8 cellular contexts compared by ENCODE assay signal in the genomic region with DNA sequence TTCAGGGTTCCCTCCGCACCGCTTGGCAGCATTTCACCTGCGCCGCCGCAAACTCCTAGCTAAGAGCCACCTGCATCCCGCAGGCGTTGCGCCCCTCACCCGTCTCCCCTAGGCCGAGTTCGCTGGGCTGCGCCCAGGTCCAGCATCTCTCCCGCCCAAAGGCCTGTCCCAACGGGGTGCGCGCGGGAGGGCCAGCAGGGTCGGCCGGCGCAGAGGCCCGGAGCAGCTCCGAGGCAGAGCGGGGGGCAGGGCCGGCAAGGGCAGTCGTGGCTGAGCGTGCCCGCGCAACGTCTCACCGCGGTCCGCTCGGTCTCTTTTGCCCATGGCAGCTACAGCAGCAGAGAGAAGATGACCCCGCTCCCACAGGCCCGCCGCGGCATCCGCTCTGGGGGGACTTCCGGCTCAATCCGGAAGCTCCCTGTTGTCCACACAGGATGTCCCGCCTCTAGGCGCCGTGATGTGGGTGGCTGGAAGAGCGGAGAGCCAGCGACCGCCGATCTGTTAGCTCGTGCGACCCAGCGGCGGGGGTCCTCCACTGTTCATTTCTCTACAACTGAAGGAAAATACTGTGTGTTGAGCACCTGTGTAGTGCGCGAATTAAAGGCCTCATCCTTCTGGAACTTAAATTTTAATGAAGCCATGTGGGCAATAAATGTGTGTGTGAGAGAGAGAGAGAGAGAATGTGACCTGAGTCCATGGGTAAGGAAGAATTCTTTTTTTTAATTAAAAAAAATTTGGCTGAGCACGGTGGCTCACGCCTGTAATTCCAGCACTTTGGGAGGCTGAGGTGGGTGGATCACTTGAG. TPM values are rescaled to one million over a fixed set of nuclear protein-coding genes. Genes with fewer than 3 reads are reported as not detected.
DNase-seq lines count a peak whose midpoint lies in the region; ATAC-seq, FAIRE-seq and TF ChIP-seq lines count a peak whose summit lies in the region.

A gene (minus strand): TSS at position 387 of the 805 bp plus-strand sequence. CDS start 63 bp downstream, at position 324.

- peak; percentile 80 to 89 for TF ChIP-seq POLR2A in H1 (IDR thresholded peaks at IDR 0.05; ENCODE audit: control extremely low read depth in 1 of 2, low read depth in 2 of 2, low read length in 2 of 2)

- peak within 1 kb of the TSS; percentile 43; the same call in 1 of the 2 replicates for H2AFZ ChIP-seq in H1 (ENCODE audit: low read length)
- H2AFZ ChIP-seq in mesenchymal stem cell (ENCODE audit: low read depth, low read length): peak within 1 kb of the TSS; percentile 96

- H3K9me3 ChIP-seq in CD8-positive, alpha-beta memory T cell (ENCODE audit: low read length): no peaks in the 10 kb centered on the region
- H3K9me3 ChIP-seq in H1 (ENCODE audit: insufficient read depth in 2 of 2, low read depth in 1 of 2, low read length in 1 of 2) (no peaks in the 10 kb centered on the region), mesenchymal stem cell (ENCODE audit: control insufficient read depth, low read length) (no peaks in the 10 kb centered on the region)

- H3K27me3 ChIP-seq in CD8-positive, alpha-beta memory T cell (ENCODE audit: insufficient read depth, low read length, poor library complexity, severe bottlenecking): no peaks in the 10 kb centered on the region
- no peaks in the 10 kb centered on the region for H3K27me3 ChIP-seq in H1 (replicated peaks in 1 of 4; ENCODE audit: control insufficient read depth in 3 of 4, extremely low read depth in 1 of 4, insufficient read depth in 3 of 4, low read length in 3 of 4)
- H3K27me3 ChIP-seq in mesenchymal stem cell (ENCODE audit: control insufficient read depth in 1 of 2, insufficient read depth in 1 of 2, low read length in 2 of 2): no peaks in the 10 kb centered on the region

- H3K4me2 ChIP-seq in H1 (ENCODE audit: insufficient read depth in 1 of 2, low read depth in 2 of 2, low read length in 2 of 2): peak within 1 kb of the TSS; percentile 66 to 92
- peak within 1 kb of the TSS; percentile 84 for H3K4me2 ChIP-seq in mesenchymal stem cell (ENCODE audit: low read length, poor library complexity, severe bottlenecking)

- peaks cover 3% of the 10 kb centered on the region; the same call in 1 of the 2 replicates for H3K79me1 ChIP-seq in H1 (ENCODE audit: low read depth, low read length)
- H3K79me1 ChIP-seq in mesenchymal stem cell (replicated peaks; ENCODE audit: low read length, poor library complexity, severe bottlenecking): peaks cover 32% of the 10 kb centered on the region

- peak within 1 kb of the TSS; percentile 94 for H4K5ac ChIP-seq in H1 (ENCODE audit: insufficient read length, low read depth, low read length)

- TF ChIP-seq RAD21 in H1 (IDR thresholded peaks at IDR 0.05 in 1 of 2, conservative IDR thresholded peaks at IDR 0.05 in 1 of 2; ENCODE audit: low read depth in 2 of 2, low read length in 2 of 2): no peak; a peak in 1 of 4 replicates

- H3K14ac ChIP-seq in H1 (ENCODE audit: insufficient read length): no peak within 1 kb of the TSS
- H3K14ac ChIP-seq in mesenchymal stem cell (ENCODE audit: low read length in 2 of 2): peak within 1 kb of the TSS in 1 of 2 experiments; percentile 93

- peak within 1 kb of the TSS; percentile 74; the same call in 1 of the 2 replicates for H2BK5ac ChIP-seq in H1 (ENCODE audit: low read depth, low read length)
- H2BK5ac ChIP-seq in mesenchymal stem cell (ENCODE audit: low read depth, low read length, poor library complexity, severe bottlenecking): no peak within 1 kb of the TSS

- DNase-seq in CD8-positive, alpha-beta memory T cell: peak; percentile 73 to 87 (median 74)
- DNase-seq in NOMO-1 treated with DMSO at 0.1 percent for 48 hours (lab: John Stamatoyannopoulos, UW; ENCODE audit: unreplicated experiment) (peak; percentile 66), H1 (ENCODE audit: low read depth in 1 of 2, low spot score in 2 of 2) (peak; percentile 53 to 88), mesenchymal stem cell (peak; percentile 88)
- peak; percentile 64 to 71 for DNase-seq in activated CD8-positive, alpha-beta memory T cell treated with anti-CD3 and anti-CD28 coated beads for 4 hours (ENCODE audit: low read depth in 2 of 2)
- peak; percentile 57 for DNase-seq in stimulated activated CD8-positive, alpha-beta memory T cell treated with anti-CD3 and anti-CD28 coated beads, Interleukin-12 subunit alpha, Interleukin-12 subunit beta, amount 100 ng/mL, for 24 hours (ENCODE audit: extremely low read depth)

- H3K23ac ChIP-seq in H1 (ENCODE audit: insufficient read length) (no peak within 1 kb of the TSS), mesenchymal stem cell (ENCODE audit: low read length in 2 of 2) (peak within 1 kb of the TSS in 1 of 2 experiments; percentile 81)

- FAIRE-seq in H1 (lab: Jason Lieb, UNC): no peak

- H3K27ac Mint-ChIP-seq in CD8-positive, alpha-beta memory T cell: peak within 1 kb of the TSS; percentile 75 to 99 (median 96)

- peaks cover 25% of the 10 kb centered on the region for H3K4me1 ChIP-seq in CD8-positive, alpha-beta memory T cell (ENCODE audit: insufficient read depth, low read length)
- H3K4me1 ChIP-seq in H1 (replicated peaks in 1 of 4; ENCODE audit: control insufficient read depth in 3 of 4, insufficient read depth in 4 of 4, low read length in 3 of 4) (peaks cover 0 to 4% (median 4%) of the 10 kb centered on the region in 4 experiments; a peak in 4 of 7 replicates), mesenchymal stem cell (ENCODE audit: control insufficient read depth, insufficient read depth, low read depth, low read length) (peaks cover 8% of the 10 kb centered on the region)

- TF ChIP-seq CTCF in H1 (IDR thresholded peaks at IDR 0.05; ENCODE audit: control extremely low read depth in 1 of 3, insufficient read depth in 1 of 3, low read depth in 1 of 3, low read length in 3 of 3): no peak

- H3K18ac ChIP-seq in H1 (ENCODE audit: extremely low read depth, low read length): peak within 1 kb of the TSS; percentile 74
- peak within 1 kb of the TSS; percentile 95 to 99 for H3K18ac ChIP-seq in mesenchymal stem cell (ENCODE audit: low read depth in 1 of 2, low read length in 2 of 2)

- H2BK20ac ChIP-seq in H1 (ENCODE audit: low read length): no peak within 1 kb of the TSS

- H3K4me3 Mint-ChIP-seq in CD8-positive, alpha-beta memory T cell: peak within 1 kb of the TSS; percentile 97 to 100 (median 99)

- peak within 1 kb of the TSS; percentile 84 for H4K91ac ChIP-seq in H1 (replicated peaks; ENCODE audit: insufficient read length, low read length)
- peak within 1 kb of the TSS; percentile 98 for H4K91ac ChIP-seq in mesenchymal stem cell (ENCODE audit: low read length)

- peak within 1 kb of the TSS; percentile 89 for H3K27ac ChIP-seq in CD8-positive, alpha-beta memory T cell (ENCODE audit: low read depth, low read length)
- H3K27ac ChIP-seq in H1 (ENCODE audit: low read depth, low read length) (peak within 1 kb of the TSS; percentile 66), mesenchymal stem cell (ENCODE audit: low read length, poor library complexity, severe bottlenecking) (peak within 1 kb of the TSS; percentile 85)

- H4K20me1 ChIP-seq in H1 (replicated peaks in 1 of 2; ENCODE audit: control insufficient read depth in 1 of 2, insufficient read depth in 2 of 2, low read length in 2 of 2): peaks cover 0 to 3% of the 10 kb centered on the region in 2 experiments

- H3K27me3 Mint-ChIP-seq in CD8-positive, alpha-beta memory T cell: peaks cover 0 to 2% of the 10 kb centered on the region in 2 donors

- peaks cover 0 to 49% (median 15%) of the 10 kb centered on the region in 3 donors for H3K36me3 Mint-ChIP-seq in CD8-positive, alpha-beta memory T cell

- no peak for TF ChIP-seq EP300 in H1 (IDR thresholded peaks at IDR 0.05; ENCODE audit: borderline replicate concordance in 1 of 2, low read depth in 2 of 2, low read length in 2 of 2)

- H3K9me3 Mint-ChIP-seq in CD8-positive, alpha-beta memory T cell: no peaks in the 10 kb centered on the region

- ATAC-seq in GM19452 (IDR thresholded peaks at IDR 0.05; ENCODE audit: unreplicated experiment) (peak; percentile 97), HG03575 (IDR thresholded peaks at IDR 0.05; ENCODE audit: extremely low read depth, insufficient number of reproducible peaks, low FRiP score, unreplicated experiment) (peak; percentile 87)

- H2BK120ac ChIP-seq in H1 (replicated peaks; ENCODE audit: low read depth, low read length) (no peak within 1 kb of the TSS), mesenchymal stem cell (ENCODE audit: low read depth, low read length) (peak within 1 kb of the TSS; percentile 51)

- H3K9ac ChIP-seq in H1 (replicated peaks in 1 of 4; ENCODE audit: extremely low read depth in 1 of 4, low read depth in 3 of 4, low read length in 3 of 4): peak within 1 kb of the TSS; percentile 68 to 90 (median 86)
- H3K9ac ChIP-seq in mesenchymal stem cell (ENCODE audit: low read length): peak within 1 kb of the TSS; percentile 98

- H3K4me3 ChIP-seq in CD8-positive, alpha-beta memory T cell (ENCODE audit: low read length): peak within 1 kb of the TSS; percentile 94
- peak within 1 kb of the TSS; percentile 57 to 87 (median 78) for H3K4me3 ChIP-seq in H1 (ENCODE audit: extremely low read depth in 1 of 4, insufficient read depth in 2 of 4, low read depth in 3 of 4, low read length in 4 of 4)
- H3K4me3 ChIP-seq in mesenchymal stem cell (ENCODE audit: insufficient read depth in 1 of 2, low read depth in 1 of 2, low read length in 2 of 2): peak within 1 kb of the TSS; percentile 96 to 99

- H2BK12ac ChIP-seq in H1 (ENCODE audit: low read depth, low read length) (no peak within 1 kb of the TSS), mesenchymal stem cell (ENCODE audit: low read length in 2 of 2) (peak within 1 kb of the TSS in 1 of 2 experiments; percentile 21)

- peak within 1 kb of the TSS; percentile 89 for H3K4ac ChIP-seq in H1 (replicated peaks; ENCODE audit: insufficient read length, low read depth, low read length)
- H3K4ac ChIP-seq in mesenchymal stem cell (ENCODE audit: low read depth in 1 of 2, low read length in 2 of 2): peak within 1 kb of the TSS; percentile 83 to 96

- H3K36me3 ChIP-seq in CD8-positive, alpha-beta memory T cell (ENCODE audit: insufficient read depth, low read length): peaks cover 27% of the 10 kb centered on the region
- peaks cover 12 to 35% (median 31%) of the 10 kb centered on the region in 4 experiments for H3K36me3 ChIP-seq in H1 (ENCODE audit: control insufficient read depth in 2 of 4, insufficient read depth in 4 of 4, low read length in 3 of 4)
- H3K36me3 ChIP-seq in mesenchymal stem cell (ENCODE audit: control insufficient read depth in 1 of 2, insufficient read depth in 2 of 2, low read depth in 1 of 2, low read length in 2 of 2): peaks cover 31 to 36% of the 10 kb centered on the region in 2 experiments

- H3K79me2 ChIP-seq in H1 (ENCODE audit: control insufficient read depth in 1 of 2, insufficient read depth in 2 of 2, low read length in 2 of 2): peaks cover 0 to 13% of the 10 kb centered on the region in 2 experiments; a peak in 2 of 4 replicates

- H3K23me2 ChIP-seq in H1 (ENCODE audit: low read depth, low read length): peaks cover 4% of the 10 kb centered on the region

- peak within 1 kb of the TSS; percentile 79 for H3K56ac ChIP-seq in H1 (replicated peaks; ENCODE audit: insufficient read length, low read depth, low read length)

- H3K4me1 Mint-ChIP-seq in CD8-positive, alpha-beta memory T cell: peaks cover 31 to 45% (median 41%) of the 10 kb centered on the region in 3 donors

- 2% methylated on average over 55 of the region's 55 CpGs; no CpG with 5 or more reads in 1 of the 2 experiments for WGBS in H1 (ENCODE audit: extremely low coverage in 1 of 2, insufficient coverage in 1 of 2, insufficient read length in 1 of 2, insufficient replicate concordance in 2 of 2, low coverage in 1 of 2, low lambda C conversion rate in 2 of 2, missing lambda C conversion rate in 1 of 2), 2 experiments
- WGBS in mesenchymal stem cell: 2% methylated on average over 51 of the region's 55 CpGs

- POLR2A ChIA-PET in CD8-positive, alpha-beta memory T cell (lab: Charles Lee): interaction anchor here (0.6 to 1.4 kb wide), 5 partner anchors 9 to 731 kb away, joined by 3 to 5 read pairs (median 3); no protein-coding TSS in a partner anchor
- POLR2A ChIA-PET in H1 (lab: Charles Lee; ENCODE audit: partially characterized antibody): interaction anchor here (0.7 to 2.5 kb wide), 22 partner anchors 10 to 409 kb away, joined by 3 to 14 read pairs (median 3); no protein-coding TSS in a partner anchor

- H4K8ac ChIP-seq in H1 (ENCODE audit: extremely low read depth, insufficient read depth, low read length) (peak within 1 kb of the TSS; percentile 97; the same call in 1 of the 2 replicates), mesenchymal stem cell (ENCODE audit: low read length) (peak within 1 kb of the TSS; percentile 100)

- CTCF ChIA-PET in CD8-positive, alpha-beta memory T cell (lab: Charles Lee): interaction anchor here (1.3 to 2.0 kb wide), 2 partner anchors 24 to 186 kb away, joined by 5 read pairs; no protein-coding TSS in a partner anchor
- CTCF ChIA-PET in H1 (lab: Charles Lee; ENCODE audit: partially characterized antibody): interaction anchor here (0.6 to 2.2 kb wide), 18 partner anchors 12 to 345 kb away, joined by 3 to 9 read pairs (median 4); no protein-coding TSS in a partner anchor

- no peak within 1 kb of the TSS for H2BK15ac ChIP-seq in H1 (ENCODE audit: low read length)
- no peak within 1 kb of the TSS for H2BK15ac ChIP-seq in mesenchymal stem cell (ENCODE audit: low read depth, poor library complexity, severe bottlenecking)

- H2AK5ac ChIP-seq in H1 (ENCODE audit: low read depth, low read length): 0 out of 2 replicates have a peak within 1 kb of the TSS, but pooled peaks have one; percentile 70
- no peak within 1 kb of the TSS for H2AK5ac ChIP-seq in mesenchymal stem cell (ENCODE audit: low read length, severe bottlenecking)

RNA-seq across cellular contexts. Expression of the gene that starts here (rescaled TPM):
- total RNA-seq in CD8-positive, alpha-beta memory T cell: 10 to 100 TPM; 52.8 to 58.1 TPM
- polyA plus RNA-seq in CD8-positive, alpha-beta memory T cell: 33.4 TPM
- 48.9 and 52.3 TPM in 2 replicates for total RNA-seq in H1 (2021; fragmentation: NEBNext Ultra II Directional; extraction: Animal tissue kit (Norgen Biotek cat#: 25700))
- 41.8 and 44.8 TPM in 2 replicates for polyA plus RNA-seq in H1 (2011; rRNA removed)
- 57.2 TPM for polyA plus RNA-seq in H1 (2011; cell fraction: cytosol; rRNA removed)
- 120 TPM for polyA plus RNA-seq in H1 (2011; cell fraction: nucleus; rRNA removed)
- polyA plus RNA-seq in H1 (2012, experiment 1 of 2): 46.8 to 54.4 TPM (median 52.8 TPM) in 4 replicates
- polyA plus RNA-seq in H1 (2012, experiment 2 of 2): 15.8 TPM
- polyA plus RNA-seq in H1 (2013, experiment 1 of 2): 32.3 TPM
- 32.6 TPM for polyA plus RNA-seq in H1 (2013, experiment 2 of 2)
- polyA minus RNA-seq in H1 (2011; rRNA and poly(A)+ RNA removed): 64.9 and 71.8 TPM in 2 replicates
- 31.3 TPM for polyA minus RNA-seq in H1 (2011; cell fraction: cytosol; rRNA and poly(A)+ RNA removed)
- polyA minus RNA-seq in H1 (2011; cell fraction: nucleus; rRNA and poly(A)+ RNA removed): 93.4 TPM
- polyA plus RNA-seq in mesenchymal stem cell (2013, experiment 1 of 2): 21.1 TPM
- 20.7 TPM for polyA plus RNA-seq in mesenchymal stem cell (2013, experiment 2 of 2)

Comparison
In these comparisons a context has a peak if more than half of its experiments do, and no peak if none do; other contexts are left out.
1. Peak in every context shown above with its lines: DNase-seq, ATAC-seq, H3K4me3 ChIP-seq and H3K27ac ChIP-seq.